ENCODE assay signal across 30 cellular contexts in the genomic region with DNA sequence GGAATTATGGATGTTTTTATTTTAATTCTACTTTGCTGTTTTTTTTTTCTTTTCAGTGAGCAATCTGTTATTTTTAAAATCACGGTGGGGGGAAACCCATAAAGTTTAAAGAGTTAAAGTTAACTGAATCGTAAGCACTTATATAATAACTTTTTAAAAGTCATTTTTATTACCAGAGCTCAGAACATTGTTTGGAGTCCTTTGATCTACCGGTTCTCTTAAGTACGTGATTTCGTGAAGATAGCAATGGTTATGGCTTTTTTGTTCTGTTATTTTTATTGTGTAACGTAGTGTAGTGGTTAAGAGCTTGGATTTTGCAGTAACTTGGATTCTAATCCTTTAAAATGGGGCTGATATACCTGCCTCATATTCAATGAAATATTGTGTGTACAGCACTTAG.
"Had no signal": no experiment of that assay in that cellular context is flagged by ENCODE, and none has a peak within 500 bp of the region (broad histone marks: within the 10 kb centered on the region; RNA-seq: fewer than 3 reads in every experiment).

No MANE protein-coding gene starts in this region.

- ATAC-seq: activated CD8-positive, alpha-beta T cell treated with anti-CD3 and anti-CD28 coated beads for 36 hours; activated naive CD8-positive, alpha-beta T cell treated with anti-CD3 and anti-CD28 coated beads, Interleukin-2, amount 50 U/mL, for 24 hours; activated T-cell treated with anti-CD3 and anti-CD28 coated beads, Interleukin-2, amount 50 U/mL, for 4 hours; activated T-cell treated with anti-CD3 and anti-CD28 coated beads, Interleukin-2, amount 50 U/mL, for 72 hours; activated T-helper 17 cell treated with anti-CD3 and anti-CD28 coated beads, Interleukin-2, amount 50 U/mL, for 72 hours had no signal

- DNase-seq: activated B cell treated with CpG ODN at 0.5 μM for 24 hours; activated CD4-positive, alpha-beta memory T cell treated with anti-CD3 and anti-CD28 coated beads for 36 hours; activated CD4-positive, alpha-beta T cell treated with anti-CD3 and anti-CD28 coated beads for 4 hours; activated CD4-positive, alpha-beta T cell treated with anti-CD3 and anti-CD28 coated beads, Interleukin-2, amount 10 ng/mL, durations not matched to agents 24 days and 14 days; activated CD4-positive, alpha-beta T cell treated with anti-CD3 and anti-CD28 coated beads, Interleukin-2, amount 50 U/mL, for 1 hour; activated CD4-positive, alpha-beta T cell treated with anti-CD3 and anti-CD28 coated beads, Interleukin-2, amount 50 U/mL, for 4 hours; activated CD4-positive, CD25-positive, alpha-beta regulatory T cell treated with anti-CD3 and anti-CD28 coated beads, Interleukin-2, amount 50 U/mL, for 72 hours; activated CD8-positive, alpha-beta memory T cell treated with anti-CD3 and anti-CD28 coated beads, Interleukin-2, amount 50 U/mL, for 4 hours; activated CD8-positive, alpha-beta T cell treated with anti-CD3 and anti-CD28 coated beads for 36 hours; activated gamma-delta T cell; activated naive CD4-positive, alpha-beta T cell treated with anti-CD3 and anti-CD28 coated beads, Interleukin-2, amount 10 ng/mL, durations not matched to agents 7 days and 5 days; activated naive CD4-positive, alpha-beta T cell treated with Interleukin-2 at 50 U/mL for 16 hours; activated naive CD8-positive, alpha-beta T cell treated with anti-CD3 and anti-CD28 coated beads, Interleukin-2, amount 10 ng/mL, durations not matched to agents 7 days and 5 days; activated naive CD8-positive, alpha-beta T cell treated with anti-CD3 and anti-CD28 coated beads, Interleukin-2, amount 50 U/mL, for 24 hours; activated T-cell treated with anti-CD3 and anti-CD28 coated beads for 4 hours; activated T-cell treated with anti-CD3 and anti-CD28 coated beads, Interleukin-2, amount 50 U/mL, for 1 hour; activated T-cell treated with anti-CD3 and anti-CD28 coated beads, Interleukin-2, amount 50 U/mL, for 4 hours; activated T-cell treated with anti-CD3 and anti-CD28 coated beads, Interleukin-2, amount 50 U/mL, for 72 hours; amygdala; anterior cingulate cortex; caudate nucleus; T-helper 1 cell; T-helper 2 cell; T-helper 9 cell had no signal

- H3K27ac ChIP-seq: ascending aorta, cardiac muscle cell, VCaP had no signal

- H3K4me3 ChIP-seq: ascending aorta, cardiac muscle cell had no signal

- FAIRE-seq: bronchial epithelial cell, TTC549 had no signal

- H3K9me3 ChIP-seq: ascending aorta had no signal

- H3K4me1 ChIP-seq: ascending aorta had no signal

- H3K27me3 ChIP-seq: ascending aorta, cardiac muscle cell had no signal
